In the genomic region with DNA sequence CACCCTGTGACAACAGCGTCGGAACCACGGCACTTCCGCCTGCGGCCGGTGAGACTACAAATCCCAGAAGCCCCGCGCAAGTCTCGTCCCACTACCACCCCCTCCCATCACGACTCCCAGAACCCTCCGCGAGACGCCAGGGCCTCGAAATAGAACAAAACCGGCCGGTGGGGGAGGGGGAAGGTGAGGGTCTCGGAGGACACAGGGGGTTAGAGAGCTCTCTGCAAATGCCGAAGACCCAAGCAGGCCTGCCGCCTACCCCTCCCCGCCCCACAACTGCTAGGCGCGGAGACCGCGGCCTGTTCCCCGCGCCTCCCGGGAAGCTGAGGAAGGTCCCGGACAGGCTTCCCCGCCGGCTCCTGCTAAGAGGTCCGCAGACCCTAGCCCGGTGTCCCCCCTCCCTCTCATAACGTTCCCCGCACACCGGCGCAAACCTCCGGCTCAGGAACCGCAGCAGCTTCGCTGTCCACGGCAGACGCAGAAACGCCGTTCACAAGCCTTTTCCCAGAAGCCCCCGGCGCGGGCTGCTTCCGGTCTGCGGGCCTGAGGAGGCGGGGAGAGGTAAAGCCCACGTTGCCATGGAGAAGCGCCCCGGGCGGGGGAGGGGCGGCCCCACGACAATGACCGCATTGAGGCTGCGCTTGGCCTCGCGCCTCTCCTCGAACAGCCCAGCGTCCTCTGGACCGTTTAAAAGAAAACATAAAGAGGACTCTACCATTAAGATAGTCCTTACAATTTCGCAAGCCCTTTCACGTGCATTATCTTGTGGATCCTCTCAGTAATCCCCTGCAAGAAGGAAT, we compare ENCODE assay signal across 8 cellular contexts. TPM values are rescaled to one million over a fixed set of nuclear protein-coding genes. Genes with fewer than 3 reads are reported as not detected.
DNase-seq lines count a peak whose midpoint lies in the region; ATAC-seq and TF ChIP-seq lines count a peak whose summit lies in the region.

A gene (minus strand): TSS at position 485 of the 800 bp plus-strand sequence. CDS start 3,770 bp downstream, outside the sequence.

- DNase-seq in BJ (ENCODE audit: low read depth) (peak; percentile 44), NCI-H526 treated with DMSO at 0.1 percent for 48 hours (lab: John Stamatoyannopoulos, UW) (peak; percentile 75), coronary artery (ENCODE audit: low spot score) (peak; percentile 97), left colon (peak; percentile 95 to 98)
- peak; percentile 98 for DNase-seq in activated CD4-positive, alpha-beta T cell treated with anti-CD3 and anti-CD28 coated beads, Interleukin-2, amount 10 ng/mL, durations not matched to agents 24 days and 14 days
- peak; percentile 92 for DNase-seq in stimulated activated CD4-positive, alpha-beta T cell treated with anti-CD3 and anti-CD28 coated beads, Interleukin-1b, Interleukin-23, amount 100 ng/mL, for 48 hours

- H3K36me3 Mint-ChIP-seq in activated CD4-positive, alpha-beta T cell treated with anti-CD3 and anti-CD28 coated beads, Interleukin-2, amount 10 ng/mL, durations not matched to agents 24 days and 14 days (ENCODE audit: low read depth) = peaks cover 23% of the 10 kb centered on the region

- H3K36me3 ChIP-seq in BJ (ENCODE audit: control insufficient read depth, insufficient read depth, low read length) = peaks cover 9% of the 10 kb centered on the region

- no peaks in the 10 kb centered on the region for H3K9me3 Mint-ChIP-seq in activated CD4-positive, alpha-beta T cell treated with anti-CD3 and anti-CD28 coated beads, Interleukin-2, amount 10 ng/mL, durations not matched to agents 24 days and 14 days

- TF ChIP-seq CTCF in BJ (IDR thresholded peaks at IDR 0.05; ENCODE audit: insufficient read depth, low read depth, low read length) = no peak
- TF ChIP-seq CTCF in coronary artery (IDR thresholded peaks at IDR 0.05) = no peak

- H3K4me3 ChIP-seq in BJ (ENCODE audit: low read depth, low read length) (peak within 1 kb of the TSS; percentile 99), coronary artery (peak within 1 kb of the TSS; percentile 100)

- peak within 1 kb of the TSS; percentile 100 for H3K4me3 Mint-ChIP-seq in activated CD4-positive, alpha-beta T cell treated with anti-CD3 and anti-CD28 coated beads, Interleukin-2, amount 10 ng/mL, durations not matched to agents 24 days and 14 days

- POLR2A ChIA-PET in BJ (lab: Charles Lee) = no interaction called here

- H3K27ac ChIP-seq in coronary artery = peak within 1 kb of the TSS; percentile 99 to 100

- intact Hi-C loops in activated CD4-positive, alpha-beta T cell treated with anti-CD3 and anti-CD28 coated beads, Interleukin-2, amount 10 ng/mL, durations not matched to agents 24 days and 14 days (cut with micrococcal nuclease) = loop anchor here (1.0 to 2.0 kb wide), 6 partner anchors 33 to 628 kb away; a partner anchor contains a TSS
- intact Hi-C loops in left colon (cut with DNase I, micrococcal nuclease) = loop anchor here in 1 of 2 donors (5.0 kb wide), 1 partner anchor 337 kb away; no protein-coding TSS in a partner anchor

- H3K27ac Mint-ChIP-seq in activated CD4-positive, alpha-beta T cell treated with anti-CD3 and anti-CD28 coated beads, Interleukin-2, amount 10 ng/mL, durations not matched to agents 24 days and 14 days = peak within 1 kb of the TSS; percentile 94

- H3K27me3 Mint-ChIP-seq in activated CD4-positive, alpha-beta T cell treated with anti-CD3 and anti-CD28 coated beads, Interleukin-2, amount 10 ng/mL, durations not matched to agents 24 days and 14 days = peaks cover 1% of the 10 kb centered on the region

- CTCF ChIA-PET in BJ (lab: Yijun Ruan, JAX) = interaction anchor here (0.9 to 3.8 kb wide), 4 partner anchors 11 to 114 kb away, joined by 3 to 14 read pairs (median 8); no protein-coding TSS in a partner anchor

- H3K27me3 ChIP-seq in BJ (ENCODE audit: control insufficient read depth, insufficient read depth, low read length) = no peaks in the 10 kb centered on the region

- peak; percentile 96 for ATAC-seq in GM19324 (IDR thresholded peaks at IDR 0.05; ENCODE audit: low FRiP score, unreplicated experiment)
- ATAC-seq in HG03469 (IDR thresholded peaks at IDR 0.05; ENCODE audit: unreplicated experiment) = peak; percentile 75
- ATAC-seq in left colon = peak; percentile 96

- peaks cover 33% of the 10 kb centered on the region for H3K4me1 Mint-ChIP-seq in activated CD4-positive, alpha-beta T cell treated with anti-CD3 and anti-CD28 coated beads, Interleukin-2, amount 10 ng/mL, durations not matched to agents 24 days and 14 days

RNA-seq across cellular contexts. Expression of the gene that starts here (rescaled TPM):
- 14.9 and 17.3 TPM in 2 replicates for polyA plus RNA-seq in BJ (2011; rRNA removed)
- 12.4 and 16.1 TPM in 2 replicates for polyA minus RNA-seq in BJ (2011; rRNA and poly(A)+ RNA removed)
- 53.9 and 57.8 TPM in 2 replicates for total RNA-seq in activated CD4-positive, alpha-beta T cell treated with anti-CD3 and anti-CD28 coated beads, Interleukin-2, amount 10 ng/mL, durations not matched to agents 24 days and 14 days
- 10 to 100 TPM; 39.3 to 43.6 TPM for total RNA-seq in left colon

Comparison
In these comparisons a context has a peak if more than half of its experiments do, and no peak if none do; other contexts are left out.
1. Peak in every context shown above with its lines: DNase-seq, ATAC-seq, H3K4me3 ChIP-seq and H3K27ac ChIP-seq.
2. DNase-seq: peak in every context shown above with its lines; median percentile 98 in activated CD4-positive, alpha-beta T cell treated with anti-CD3 and anti-CD28 coated beads, Interleukin-2, amount 10 ng/mL, durations not matched to agents 24 days and 14 days; 97 in coronary artery; 96 in left colon; 92 in stimulated activated CD4-positive, alpha-beta T cell treated with anti-CD3 and anti-CD28 coated beads, Interleukin-1b, Interleukin-23, amount 100 ng/mL, for 48 hours; 75 in NCI-H526 treated with DMSO at 0.1 percent for 48 hours; 44 in BJ.